8 cellular contexts compared by ENCODE assay signal in genomic region chr20:38842558-38842981, GRCh38. TPM values are rescaled to one million over a fixed set of nuclear protein-coding genes. Genes with fewer than 3 reads are reported as not detected.
A peak's percentile ranks its signal among the peaks of the same experiment; 100 is the strongest.
DNase-seq lines count a peak whose midpoint lies in the region; ATAC-seq and TF ChIP-seq lines count a peak whose summit lies in the region.

No MANE protein-coding gene starts in this region.

- H3K4me3 Mint-ChIP-seq in CD8-positive, alpha-beta memory T cell: peak overlapping the region; percentile 15 to 92 (median 74)

- ATAC-seq in GM21529 (IDR thresholded peaks at IDR 0.05; ENCODE audit: unreplicated experiment) (peak; percentile 90), heart right ventricle (no peak)

- intact Hi-C loops in heart right ventricle (cut with DNase I): no loop called here

- H4K20me1 ChIP-seq in Karpas-422 (ENCODE audit: insufficient read depth, low read depth, low read length): no peaks in the 10 kb centered on the region

- no peaks in the 10 kb centered on the region for H3K9me3 ChIP-seq in CD8-positive, alpha-beta memory T cell (ENCODE audit: low read length)
- H3K9me3 ChIP-seq in Karpas-422 (ENCODE audit: low read length): no peaks in the 10 kb centered on the region
- H3K9me3 ChIP-seq in heart right ventricle: no peaks in the 10 kb centered on the region

- no peaks in the 10 kb centered on the region for H3K27me3 ChIP-seq in CD8-positive, alpha-beta memory T cell (ENCODE audit: insufficient read depth, low read length, poor library complexity, severe bottlenecking)
- H3K27me3 ChIP-seq in Karpas-422 (ENCODE audit: low read length) (no peaks in the 10 kb centered on the region), heart right ventricle (peaks cover 0 to 22% (median 7%) of the 10 kb centered on the region in 7 donors)

- peak in 2 of 5 donors; percentile 45 to 65 for DNase-seq in CD8-positive, alpha-beta memory T cell
- DNase-seq in Karpas-422 (peak; percentile 79), activated T-helper 1 cell treated with Interleukin-2 at 50 U/mL for 16 hours (ENCODE audit: low read depth) (peak; percentile 15), heart right ventricle (no peak), retina (no peak), HPDE6-E6E7 (ENCODE audit: extremely low spot score) (no peak)
- DNase-seq in stimulated activated CD8-positive, alpha-beta memory T cell treated with anti-CD3 and anti-CD28 coated beads, Interleukin-15, amount 100 ng/mL, for 24 hours (ENCODE audit: low read depth): peak; percentile 26

- peak overlapping the region; percentile 93 to 100 (median 98) for H3K27ac Mint-ChIP-seq in CD8-positive, alpha-beta memory T cell

- H3K4me1 Mint-ChIP-seq in CD8-positive, alpha-beta memory T cell: peaks cover 77 to 98% (median 86%) of the 10 kb centered on the region in 3 donors

- 56 to 59% methylated on average over 1 of the region's 1 CpG for WGBS in heart right ventricle, 2 donors

- CTCF ChIA-PET in CD8-positive, alpha-beta memory T cell (lab: Charles Lee): interaction anchor here (1.0 to 2.0 kb wide), 6 partner anchors 9 to 53 kb away, joined by 3 to 7 read pairs (median 4); partner anchors contain the start of gene PPP1R16B

- POLR2A ChIA-PET in CD8-positive, alpha-beta memory T cell (lab: Charles Lee): interaction anchor here (0.6 to 5.8 kb wide), 6 partner anchors 17 to 84 kb away, joined by 3 to 70 read pairs (median 6); partner anchors contain the start of genes FAM83D and PPP1R16B

- H3K79me2 ChIP-seq in Karpas-422 (ENCODE audit: low read length): no peaks in the 10 kb centered on the region

- H3K27ac ChIP-seq in CD8-positive, alpha-beta memory T cell (ENCODE audit: low read depth, low read length): peak overlapping the region; percentile 89
- H3K27ac ChIP-seq in Karpas-422 (ENCODE audit: low read length) (peak overlapping the region; percentile 79), heart right ventricle (peak overlapping the region in 5 of 10 donors; percentile 3 to 76 (median 7))

- no peaks in the 10 kb centered on the region for H3K36me3 ChIP-seq in CD8-positive, alpha-beta memory T cell (ENCODE audit: insufficient read depth, low read length)
- H3K36me3 ChIP-seq in Karpas-422 (ENCODE audit: insufficient read depth, low read length): no peaks in the 10 kb centered on the region
- H3K36me3 ChIP-seq in heart right ventricle: peaks cover 0 to 17% (median 0%) of the 10 kb centered on the region in 9 donors

- peak overlapping the region; percentile 48 for H3K4me3 ChIP-seq in CD8-positive, alpha-beta memory T cell (ENCODE audit: low read length)
- H3K4me3 ChIP-seq in Karpas-422 (ENCODE audit: low read length) (no peak overlapping the region), heart right ventricle (no peak overlapping the region)

- TF ChIP-seq CTCF in heart right ventricle (IDR thresholded peaks at IDR 0.05): no peak

- H3K9ac ChIP-seq in Karpas-422 (ENCODE audit: low read length): no peak overlapping the region

- peak overlapping the region; percentile 43 for H3K4me2 ChIP-seq in Karpas-422 (ENCODE audit: low read depth, low read length, poor library complexity, severe bottlenecking)

- peak overlapping the region; percentile 34; the same call in 1 of the 2 replicates for H2AFZ ChIP-seq in Karpas-422 (ENCODE audit: low read length)

- H3K36me3 Mint-ChIP-seq in CD8-positive, alpha-beta memory T cell: peaks cover 7 to 63% (median 12%) of the 10 kb centered on the region in 3 donors

- H3K9me2 ChIP-seq in Karpas-422 (replicated peaks; ENCODE audit: insufficient read depth, low read length): no peaks in the 10 kb centered on the region

- peaks cover 0 to 3% of the 10 kb centered on the region in 2 donors for H3K27me3 Mint-ChIP-seq in CD8-positive, alpha-beta memory T cell

- no peaks in the 10 kb centered on the region for H3K9me3 Mint-ChIP-seq in CD8-positive, alpha-beta memory T cell

- H3K4me1 ChIP-seq in CD8-positive, alpha-beta memory T cell (ENCODE audit: insufficient read depth, low read length): peaks cover 69% of the 10 kb centered on the region
- H3K4me1 ChIP-seq in Karpas-422 (ENCODE audit: low read length): peaks cover 18% of the 10 kb centered on the region
- H3K4me1 ChIP-seq in heart right ventricle: peaks cover 0 to 36% (median 20%) of the 10 kb centered on the region in 9 donors

RNA-seq across cellular contexts. Expression of gene PPP1R16B, which starts 37.1 kb away (rescaled TPM):
- 100 to 1,000 TPM; 167 to 171 TPM for total RNA-seq in CD8-positive, alpha-beta memory T cell
- 40.2 TPM for polyA plus RNA-seq in CD8-positive, alpha-beta memory T cell
- total RNA-seq in Karpas-422 (2014; rRNA removed; shearing (Covaris generic); ENCODE audit: low replicate concordance): 0.04 and 0.15 TPM in 2 replicates
- 10 to 100 TPM in 2 of 10 donors, 1 to 10 TPM in 8; 2.7 to 13.8 (median 6.6) TPM for total RNA-seq in heart right ventricle
- polyA plus RNA-seq in heart right ventricle: 1 to 10 TPM; 2.5 to 5.4 TPM

Comparison
In these comparisons a context has a peak if more than half of its experiments do, and no peak if none do; other contexts are left out.
1. DNase-seq: peak in Karpas-422 (single experiment), activated T-helper 1 cell treated with Interleukin-2 at 50 U/mL for 16 hours (single experiment) and stimulated activated CD8-positive, alpha-beta memory T cell treated with anti-CD3 and anti-CD28 coated beads, Interleukin-15, amount 100 ng/mL, for 24 hours (single experiment); none in heart right ventricle (0 of 2), retina (single experiment) and HPDE6-E6E7 (single experiment).
2. RNA of gene PPP1R16B, which starts 37.1 kb away (total RNA-seq): 167 to 171 TPM in CD8-positive, alpha-beta memory T cell; 2.7 to 13.8 TPM in heart right ventricle and 0.04 to 0.15 TPM in Karpas-422; every median in the first group is over 10 times any median in the second.